Comparison of ENCODE assay signal across 8 cellular contexts in the genomic region with DNA sequence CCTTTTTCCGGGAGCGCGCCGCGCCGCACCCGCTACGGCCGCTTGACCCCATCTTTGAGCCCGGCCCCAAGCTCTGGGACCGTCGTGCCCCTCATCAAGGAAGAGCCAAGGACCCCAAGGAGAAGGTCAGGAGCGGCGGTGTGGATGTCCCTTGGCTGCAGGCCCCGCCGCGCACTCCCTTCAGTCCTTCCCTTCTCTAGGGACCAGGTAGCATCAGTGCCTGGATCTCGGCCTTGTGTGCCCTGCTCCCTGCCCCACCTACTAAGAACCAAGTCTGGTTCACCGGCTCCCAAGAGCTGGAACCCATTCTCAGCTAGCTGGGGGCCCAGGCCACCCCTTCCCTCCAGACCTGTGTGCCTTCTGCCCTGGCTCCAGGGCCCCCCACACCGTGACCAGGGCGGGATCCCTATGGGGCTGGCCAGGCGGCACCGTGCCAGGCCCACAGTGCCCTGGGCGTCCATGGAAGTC.
DNase-seq lines count a peak whose midpoint lies in the region; ATAC-seq and TF ChIP-seq lines count a peak whose summit lies in the region.

No MANE protein-coding gene starts in this region.

- H3K4me3 ChIP-seq in GM23248 = peak overlapping the region; percentile 79
- peak overlapping the region; percentile 42 for H3K4me3 ChIP-seq in SJSA1
- peak overlapping the region; percentile 70 for H3K4me3 ChIP-seq in left ventricle myocardium inferior
- H3K4me3 ChIP-seq in skeletal muscle satellite cell (ENCODE audit: low read length) = peak overlapping the region; percentile 80

- no peaks in the 10 kb centered on the region for H3K36me3 Mint-ChIP-seq in activated CD4-positive, alpha-beta memory T cell treated with anti-CD3 and anti-CD28 coated beads for 36 hours

- 22 to 23% methylated on average over 22 to 24 of the region's 24 CpGs for WGBS in GM23248 (ENCODE audit: low coverage in 1 of 2, low lambda C conversion rate in 2 of 2, missing lambda C conversion rate in 2 of 2), 2 experiments

- H3K27ac ChIP-seq in GM23248 = no peak overlapping the region
- H3K27ac ChIP-seq in SJSA1 = peak overlapping the region; percentile 60
- H3K27ac ChIP-seq in left ventricle myocardium inferior (replicated peaks) = no peak overlapping the region

- no peaks in the 10 kb centered on the region for H3K9me3 ChIP-seq in GM23248 (ENCODE audit: low read depth)
- H3K9me3 ChIP-seq in SJSA1 (replicated peaks) = no peaks in the 10 kb centered on the region
- no peaks in the 10 kb centered on the region for H3K9me3 ChIP-seq in left ventricle myocardium inferior (replicated peaks)
- H3K9me3 ChIP-seq in skeletal muscle satellite cell (replicated peaks; ENCODE audit: low read length) = no peaks in the 10 kb centered on the region

- H3K36me3 ChIP-seq in GM23248 (ENCODE audit: low read depth) = no peaks in the 10 kb centered on the region
- H3K36me3 ChIP-seq in SJSA1 = no peaks in the 10 kb centered on the region
- H3K36me3 ChIP-seq in left ventricle myocardium inferior = no peaks in the 10 kb centered on the region
- H3K36me3 ChIP-seq in skeletal muscle satellite cell (ENCODE audit: insufficient read depth, low read length) = no peaks in the 10 kb centered on the region

- H3K9me3 Mint-ChIP-seq in activated CD4-positive, alpha-beta memory T cell treated with anti-CD3 and anti-CD28 coated beads for 36 hours = no peaks in the 10 kb centered on the region

- DNase-seq in GM23248 (no peak), SJSA1 (ENCODE audit: low read depth in 1 of 2, low spot score in 2 of 2) (no peak), left ventricle myocardium inferior (no peak)
- no peak for DNase-seq in activated CD4-positive, alpha-beta memory T cell treated with anti-CD3 and anti-CD28 coated beads for 36 hours
- no peak for DNase-seq in stimulated activated CD4-positive, alpha-beta T cell treated with anti-CD3 and anti-CD28 coated beads, Interleukin-4, amount 100 ng/mL, for 4 hours
- no peak for DNase-seq in activated CD4-positive, alpha-beta T cell treated with anti-CD3 and anti-CD28 coated beads for 48 hours

- H3K27me3 Mint-ChIP-seq in activated CD4-positive, alpha-beta memory T cell treated with anti-CD3 and anti-CD28 coated beads for 36 hours = peaks cover 5% of the 10 kb centered on the region

- H3K27me3 ChIP-seq in GM23248 (replicated peaks; ENCODE audit: insufficient read depth) (no peaks in the 10 kb centered on the region), SJSA1 (replicated peaks) (no peaks in the 10 kb centered on the region), left ventricle myocardium inferior (ENCODE audit: low read depth) (no peaks in the 10 kb centered on the region), skeletal muscle satellite cell (ENCODE audit: control insufficient read depth, insufficient read depth, low read length) (no peaks in the 10 kb centered on the region)

- H3K4me2 ChIP-seq in GM23248 (ENCODE audit: unreplicated experiment) (peak overlapping the region; percentile 99), skeletal muscle satellite cell (ENCODE audit: low read length) (peak overlapping the region; percentile 99)

- CTCF ChIA-PET in activated CD4-positive, alpha-beta memory T cell treated with anti-CD3 and anti-CD28 coated beads for 36 hours (lab: Charles Lee) = interaction anchor here (0.6 to 3.9 kb wide), 21 partner anchors 10 to 817 kb away, joined by 3 to 88 read pairs (median 5); partner anchors contain the start of genes POLR2M and TCF12

- H3K79me2 ChIP-seq in GM23248 (ENCODE audit: insufficient read depth) = no peaks in the 10 kb centered on the region

- no peaks in the 10 kb centered on the region for H3F3A ChIP-seq in GM23248 (ENCODE audit: insufficient read depth)

- peak overlapping the region; percentile 95 for H2AFZ ChIP-seq in GM23248

- in situ Hi-C loops in GM23248 (cut with MboI) = loop anchor here (10.0 kb wide), 2 partner anchors 162 to 812 kb away; no protein-coding TSS in a partner anchor

- H3K4me1 ChIP-seq in GM23248 (ENCODE audit: insufficient read depth) (no peaks in the 10 kb centered on the region), SJSA1 (replicated peaks) (peaks cover 17% of the 10 kb centered on the region), left ventricle myocardium inferior (peaks cover 18% of the 10 kb centered on the region), skeletal muscle satellite cell (ENCODE audit: control insufficient read depth, insufficient read depth, low read length) (peaks cover 19% of the 10 kb centered on the region)

- H3K9ac ChIP-seq in GM23248 (peak overlapping the region; percentile 72), skeletal muscle satellite cell (ENCODE audit: low read depth, low read length) (peak overlapping the region; percentile 89)

- no peaks in the 10 kb centered on the region for H3K9me2 ChIP-seq in GM23248 (ENCODE audit: insufficient read depth)

- TF ChIP-seq CTCF in left ventricle myocardium inferior (IDR thresholded peaks at IDR 0.05; ENCODE audit: borderline replicate concordance) = peak; percentile 38

- ATAC-seq in GM21381 (IDR thresholded peaks at IDR 0.05; ENCODE audit: unreplicated experiment) = no peak

- no peaks in the 10 kb centered on the region for H4K20me1 ChIP-seq in GM23248 (ENCODE audit: insufficient read depth)

- no peak overlapping the region for H3K27ac Mint-ChIP-seq in activated CD4-positive, alpha-beta memory T cell treated with anti-CD3 and anti-CD28 coated beads for 36 hours

- intact Hi-C loops in left ventricle myocardium inferior (cut with micrococcal nuclease) = loop anchor here (2.0 to 5.0 kb wide), 2 partner anchors 160 to 810 kb away; no protein-coding TSS in a partner anchor
- intact Hi-C loops in activated CD4-positive, alpha-beta memory T cell treated with anti-CD3 and anti-CD28 coated beads for 36 hours (cut with micrococcal nuclease) = loop anchor here (1.0 to 10.0 kb wide), 5 partner anchors 161 to 811 kb away; partner anchors contain the start of gene TCF12

- H3K4me1 Mint-ChIP-seq in activated CD4-positive, alpha-beta memory T cell treated with anti-CD3 and anti-CD28 coated beads for 36 hours (ENCODE audit: low read depth) = peaks cover 6% of the 10 kb centered on the region

- POLR2A ChIA-PET in activated CD4-positive, alpha-beta memory T cell treated with anti-CD3 and anti-CD28 coated beads for 36 hours (lab: Charles Lee) = interaction anchor here (1.0 kb wide), 1 partner anchor 426 kb away, joined by 3 read pairs; no protein-coding TSS in a partner anchor

- H3K4me3 Mint-ChIP-seq in activated CD4-positive, alpha-beta memory T cell treated with anti-CD3 and anti-CD28 coated beads for 36 hours = no peak overlapping the region
